ENCODE assay signal across 10 cellular contexts in the genomic region with DNA sequence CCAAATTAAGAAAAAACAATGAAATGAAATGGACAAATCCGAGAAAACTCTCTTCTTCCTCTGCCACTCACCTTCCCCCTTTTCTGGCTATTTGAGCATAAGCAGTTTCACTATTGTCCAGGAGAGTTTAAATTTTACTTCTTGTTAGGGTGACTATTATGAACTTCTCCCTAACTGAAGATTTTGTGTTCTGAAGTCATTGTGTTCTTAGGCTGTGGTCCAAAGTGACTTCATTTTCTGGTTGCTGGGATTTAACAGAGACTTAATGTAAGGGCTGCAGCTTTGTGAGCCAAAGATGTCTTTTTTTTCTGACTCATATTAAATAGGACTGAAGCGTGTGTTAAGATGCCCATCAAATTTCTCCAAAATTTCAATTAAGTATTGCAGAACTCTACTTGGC. TPM values are rescaled to one million over a fixed set of nuclear protein-coding genes. Genes with fewer than 3 reads are reported as not detected.
A peak's percentile ranks its signal among the peaks of the same experiment; 100 is the strongest.
DNase-seq lines count a peak whose midpoint lies in the region; ATAC-seq, FAIRE-seq and TF ChIP-seq lines count a peak whose summit lies in the region.
"Had no signal": no experiment of that assay in that cellular context is flagged by ENCODE, and none has a peak within 500 bp of the region (broad histone marks: within the 10 kb centered on the region; RNA-seq: fewer than 3 reads in every experiment).

No MANE protein-coding gene starts in this region.

- TF ChIP-seq CTCF in GM23338 (conservative IDR thresholded peaks at IDR 0.05; ENCODE audit: low read depth in 2 of 2) (no peak), astrocyte (IDR thresholded peaks at IDR 0.05; ENCODE audit: insufficient read depth, low read depth, low read length) (no peak), left ventricle myocardium inferior (IDR thresholded peaks at IDR 0.05; ENCODE audit: borderline replicate concordance) (no peak), smooth muscle cell (IDR thresholded peaks at IDR 0.05; ENCODE audit: borderline replicate concordance, insufficient read depth, poor library complexity, severe bottlenecking) (no peak), CD14-positive monocyte (IDR thresholded peaks at IDR 0.05) (no peak)

- peaks cover 39% of the 10 kb centered on the region for H3K4me1 Mint-ChIP-seq in GM23338
- peaks cover 42% of the 10 kb centered on the region for H3K4me1 Mint-ChIP-seq in astrocyte (ENCODE audit: low read depth, unreplicated experiment)
- H3K4me1 Mint-ChIP-seq in CD14-positive monocyte, result peaks cover 8% of the 10 kb centered on the region
- H3K4me1 Mint-ChIP-seq: activated naive CD8-positive, alpha-beta T cell treated with anti-CD3 and anti-CD28 coated beads, Interleukin-2, amount 10 ng/mL, durations not matched to agents 7 days and 5 days had no signal

- H3K9me3 Mint-ChIP-seq in GM23338, result peaks cover 31% of the 10 kb centered on the region
- H3K9me3 Mint-ChIP-seq in astrocyte (ENCODE audit: unreplicated experiment), result peaks cover 24% of the 10 kb centered on the region
- H3K9me3 Mint-ChIP-seq in CD14-positive monocyte, result peaks cover 14 to 35% (median 22%) of the 10 kb centered on the region in 7 donors
- H3K9me3 Mint-ChIP-seq in activated naive CD4-positive, alpha-beta T cell treated with anti-CD3 and anti-CD28 coated beads, Interleukin-2, amount 50 U/mL, for 72 hours, result peaks cover 4 to 21% of the 10 kb centered on the region in 2 donors

- no peak overlapping the region for H3K4me3 ChIP-seq in GM23338
- peak overlapping the region; percentile 31 for H3K4me3 ChIP-seq in astrocyte (ENCODE audit: insufficient read depth, low read depth, low read length)
- H3K4me3 ChIP-seq in left ventricle myocardium inferior, result no peak overlapping the region
- no peak overlapping the region for H3K4me3 ChIP-seq in smooth muscle cell

- H3K27me3 ChIP-seq in GM23338 (ENCODE audit: insufficient read depth) (no peaks in the 10 kb centered on the region), astrocyte (ENCODE audit: insufficient read depth, low read length) (no peaks in the 10 kb centered on the region), left ventricle myocardium inferior (ENCODE audit: low read depth) (no peaks in the 10 kb centered on the region), smooth muscle cell (ENCODE audit: low read depth) (no peaks in the 10 kb centered on the region)

- H3K27ac ChIP-seq in GM23338 (ENCODE audit: low read depth) (peak overlapping the region; percentile 16; the same call in 1 of the 2 replicates), astrocyte (ENCODE audit: low read depth, low read length) (peak overlapping the region; percentile 92), left ventricle myocardium inferior (replicated peaks) (peak overlapping the region; percentile 65), smooth muscle cell (ENCODE audit: low read depth) (peak overlapping the region; percentile 84)

- DNase-seq in GM23338 (ENCODE audit: low spot score) (no peak), astrocyte (ENCODE audit: low read depth) (peak; percentile 98), left ventricle myocardium inferior (no peak), smooth muscle cell (lab: John Stamatoyannopoulos, UW; ENCODE audit: unreplicated experiment) (no peak), CD14-positive monocyte (ENCODE audit: low spot score) (no peak)
- DNase-seq in activated CD4-positive, alpha-beta T cell treated with anti-CD3 and anti-CD28 coated beads, Interleukin-2, amount 50 U/mL, for 48 hours, result no peak
- no peak for DNase-seq in activated naive CD4-positive, alpha-beta T cell treated with anti-CD3 and anti-CD28 coated beads, Interleukin-2, amount 50 U/mL, for 72 hours (ENCODE audit: low spot score in 2 of 2)
- DNase-seq: activated naive CD8-positive, alpha-beta T cell treated with anti-CD3 and anti-CD28 coated beads, Interleukin-2, amount 10 ng/mL, durations not matched to agents 7 days and 5 days; MM.1S had no signal

- H3K4me1 ChIP-seq in GM23338 (ENCODE audit: insufficient read depth) (peaks cover 26% of the 10 kb centered on the region), astrocyte (ENCODE audit: insufficient read depth, low read length) (peaks cover 26% of the 10 kb centered on the region), left ventricle myocardium inferior (peaks cover 20% of the 10 kb centered on the region), smooth muscle cell (ENCODE audit: low read depth) (peaks cover 39% of the 10 kb centered on the region)

- H3K4me2 ChIP-seq in GM23338 (peak overlapping the region; percentile 22; the same call in 1 of the 2 replicates), astrocyte (ENCODE audit: low read length) (peak overlapping the region; percentile 73), smooth muscle cell (peak overlapping the region; percentile 54)

- no peaks in the 10 kb centered on the region for H3F3A ChIP-seq in GM23338 (replicated peaks; ENCODE audit: low read depth)
- peaks cover 16% of the 10 kb centered on the region for H3F3A ChIP-seq in smooth muscle cell (ENCODE audit: low read depth)

- peak overlapping the region; percentile 61 for H3K9ac ChIP-seq in astrocyte (ENCODE audit: low read length)
- H3K9ac ChIP-seq in smooth muscle cell (ENCODE audit: low read depth), result no peak overlapping the region

- H3K9me3 ChIP-seq in astrocyte (ENCODE audit: insufficient read depth, low read depth, low read length) (peaks cover 13% of the 10 kb centered on the region), left ventricle myocardium inferior (replicated peaks) (peaks cover 7% of the 10 kb centered on the region), smooth muscle cell (replicated peaks; ENCODE audit: low read depth) (no peaks in the 10 kb centered on the region)

- peak; percentile 99 for FAIRE-seq in astrocyte (lab: Jason Lieb, UNC)

- intact Hi-C loops in left ventricle myocardium inferior (cut with micrococcal nuclease) (no loop called here), CD14-positive monocyte (cut with micrococcal nuclease) (no loop called here)

- 0 out of 2 replicates have a peak overlapping the region, but pooled peaks have one; percentile 13 for H3K27ac Mint-ChIP-seq in GM23338
- H3K27ac Mint-ChIP-seq in astrocyte (ENCODE audit: unreplicated experiment), result peak overlapping the region; percentile 22
- no peak overlapping the region for H3K27ac Mint-ChIP-seq in CD14-positive monocyte
- no peak overlapping the region for H3K27ac Mint-ChIP-seq in activated naive CD4-positive, alpha-beta T cell treated with anti-CD3 and anti-CD28 coated beads, Interleukin-2, amount 50 U/mL, for 72 hours
- H3K27ac Mint-ChIP-seq: activated naive CD8-positive, alpha-beta T cell treated with anti-CD3 and anti-CD28 coated beads, Interleukin-2, amount 10 ng/mL, durations not matched to agents 7 days and 5 days had no signal

- H3K36me3 Mint-ChIP-seq in GM23338 (ENCODE audit: low read depth) (peaks cover 24% of the 10 kb centered on the region), astrocyte (ENCODE audit: low read depth, unreplicated experiment) (peaks cover 8% of the 10 kb centered on the region), CD14-positive monocyte (no peaks in the 10 kb centered on the region)
- peaks cover 0 to 6% of the 10 kb centered on the region in 2 donors for H3K36me3 Mint-ChIP-seq in activated naive CD4-positive, alpha-beta T cell treated with anti-CD3 and anti-CD28 coated beads, Interleukin-2, amount 50 U/mL, for 72 hours

- H3K79me2 ChIP-seq in GM23338 (replicated peaks; ENCODE audit: insufficient read depth) (no peaks in the 10 kb centered on the region), astrocyte (ENCODE audit: insufficient read depth, low read length) (no peaks in the 10 kb centered on the region), smooth muscle cell (ENCODE audit: low read depth) (no peaks in the 10 kb centered on the region)

- H3K27me3 Mint-ChIP-seq in GM23338 (ENCODE audit: insufficient read depth, low read depth, poor library complexity) (no peaks in the 10 kb centered on the region), astrocyte (ENCODE audit: low read depth, unreplicated experiment) (no peaks in the 10 kb centered on the region), CD14-positive monocyte (ENCODE audit: low read depth in 3 of 3) (peaks cover 0 to 2% (median 0%) of the 10 kb centered on the region in 3 donors)

- H3K36me3 ChIP-seq in GM23338 (ENCODE audit: insufficient read depth), result no peaks in the 10 kb centered on the region
- no peaks in the 10 kb centered on the region for H3K36me3 ChIP-seq in astrocyte (ENCODE audit: insufficient read depth, low read length)
- H3K36me3 ChIP-seq in left ventricle myocardium inferior, result no peaks in the 10 kb centered on the region
- no peaks in the 10 kb centered on the region for H3K36me3 ChIP-seq in smooth muscle cell (ENCODE audit: low read depth)

- no peak for ATAC-seq in GM23338
- ATAC-seq in GM19463 (IDR thresholded peaks at IDR 0.05; ENCODE audit: unreplicated experiment), result no peak
- no peak for ATAC-seq in activated naive CD4-positive, alpha-beta T cell treated with anti-CD3 and anti-CD28 coated beads, Interleukin-2, amount 50 U/mL, for 72 hours

- no peaks in the 10 kb centered on the region for H3K9me2 ChIP-seq in GM23338 (ENCODE audit: insufficient read depth)

- no peak overlapping the region for H3K4me3 Mint-ChIP-seq in GM23338
- no peak overlapping the region for H3K4me3 Mint-ChIP-seq in astrocyte (ENCODE audit: unreplicated experiment)
- H3K4me3 Mint-ChIP-seq in CD14-positive monocyte, result no peak overlapping the region
- H3K4me3 Mint-ChIP-seq: activated naive CD8-positive, alpha-beta T cell treated with anti-CD3 and anti-CD28 coated beads, Interleukin-2, amount 10 ng/mL, durations not matched to agents 7 days and 5 days had no signal

- H2AFZ ChIP-seq in GM23338 (no peak overlapping the region), astrocyte (ENCODE audit: low read depth, low read length) (no peak overlapping the region), smooth muscle cell (ENCODE audit: low read depth) (no peak overlapping the region)

- WGBS in smooth muscle cell (ENCODE audit: low lambda C conversion rate), result 58% methylated on average over 2 of the region's 2 CpGs

- H4K20me1 ChIP-seq in GM23338 (replicated peaks; ENCODE audit: insufficient read depth) (no peaks in the 10 kb centered on the region), astrocyte (ENCODE audit: insufficient read depth, low read length) (no peaks in the 10 kb centered on the region), smooth muscle cell (ENCODE audit: low read depth) (no peaks in the 10 kb centered on the region)

TF ChIP-seq in GM23338, 12 proteins besides CTCF, POLR2A, EP300 and RAD21 (continues in another document):
- TF ChIP-seq EZH2phosphoT487 (IDR thresholded peaks at IDR 0.05; ENCODE audit: unreplicated experiment), result no peak
- no peak for TF ChIP-seq STAT1 (IDR thresholded peaks at IDR 0.05; ENCODE audit: unreplicated experiment)
- no peak for TF ChIP-seq NANOG (IDR thresholded peaks at IDR 0.05; ENCODE audit: borderline replicate concordance)

RNA-seq across cellular contexts. Expression of a gene that starts 46.5 kb away (rescaled TPM):
- 258 and 272 TPM in 2 replicates for total RNA-seq in GM23338 (2014; rRNA removed; shearing (Covaris generic))
- polyA plus RNA-seq in GM23338 (2016; fragmentation: Nextera tagmentation; extraction: Ambion mirVana), result 49.1 and 50.8 TPM in 2 replicates
- total RNA-seq in astrocyte, result 1,010 and 1,056 TPM in 2 replicates
- total RNA-seq in left ventricle myocardium inferior, result 243 TPM
- 630 and 783 TPM in 2 replicates for total RNA-seq in smooth muscle cell
- 367 and 562 TPM in 2 replicates for polyA plus RNA-seq in smooth muscle cell
- polyA plus RNA-seq in CD14-positive monocyte, result under 1 TPM; 0.13 to 0.44 TPM
- total RNA-seq in activated naive CD4-positive, alpha-beta T cell treated with anti-CD3 and anti-CD28 coated beads, Interleukin-2, amount 50 U/mL, for 72 hours, result 1 to 10 TPM in 1 of 2 donors, under 1 TPM in 1; 0.39 to 3.0 TPM

Comparison
In these comparisons a context has a peak if more than half of its experiments do, and no peak if none do; other contexts are left out.
1. H3K27ac ChIP-seq: peak in every context shown above with its lines; median percentile 92 in astrocyte; 84 in smooth muscle cell; 65 in left ventricle myocardium inferior; 16 in GM23338.
2. H3K4me2 ChIP-seq: peak in every context shown above with its lines; median percentile 73 in astrocyte; 54 in smooth muscle cell; 22 in GM23338.
3. H3K27ac Mint-ChIP-seq: peak in GM23338 (single experiment) and astrocyte (single experiment); none in CD14-positive monocyte (0 of 7) and activated naive CD4-positive, alpha-beta T cell treated with anti-CD3 and anti-CD28 coated beads, Interleukin-2, amount 50 U/mL, for 72 hours (0 of 2).
4. RNA of a gene that starts 46.5 kb away (total RNA-seq): 1,010 to 1,056 TPM in astrocyte, 630 to 783 TPM in smooth muscle cell, 258 to 272 TPM in GM23338 and 243 TPM in left ventricle myocardium inferior (single experiment); 0.39 to 3.0 TPM in activated naive CD4-positive, alpha-beta T cell treated with anti-CD3 and anti-CD28 coated beads, Interleukin-2, amount 50 U/mL, for 72 hours; every median in the first group is over 10 times any median in the second.